Comparison of ENCODE assay signal across 16 cellular contexts in genomic region chr2:46303822-46304221, GRCh38. TPM values are rescaled to one million over a fixed set of nuclear protein-coding genes. Genes with fewer than 3 reads are reported as not detected.
A peak's percentile ranks its signal among the peaks of the same experiment; 100 is the strongest.
DNase-seq lines count a peak whose midpoint lies in the region; ATAC-seq and TF ChIP-seq lines count a peak whose summit lies in the region.
"Had no signal": no experiment of that assay in that cellular context is flagged by ENCODE, and none has a peak within 500 bp of the region (broad histone marks: within the 10 kb centered on the region; RNA-seq: fewer than 3 reads in every experiment).

No MANE protein-coding gene starts in this region.

- H3K9me2 ChIP-seq in Loucy (replicated peaks; ENCODE audit: low read depth, low read length), result no peaks in the 10 kb centered on the region

- intact Hi-C loops in ascending aorta (cut with DNase I), result no loop called here
- intact Hi-C loops in left lung (cut with DNase I), result loop anchor here in 1 of 2 donors (10.0 kb wide), 1 partner anchor 51 kb away; no protein-coding TSS in a partner anchor
- intact Hi-C loops in stomach (cut with DNase I; ENCODE audit: low total_unique reads), result no loop called here

- no peak for DNase-seq in ascending aorta (ENCODE audit: low spot score in 2 of 2)
- no peak for DNase-seq in left lung
- no peak for DNase-seq in stomach
- DNase-seq in NCI-H526 (lab: John Stamatoyannopoulos, UW), result no peak
- no peak for DNase-seq in RPMI8226
- no peak for DNase-seq in COR-L47 (lab: John Stamatoyannopoulos, UW)
- DNase-seq: activated gamma-delta T cell, aorta, foreskin melanocyte, NCI-H1048, NCI-H510A treated with DMSO at 0.1 percent for 48 hours, testis, WERI-Rb-1 had no signal

- no peak for ATAC-seq in left lung
- ATAC-seq: GM23338 had no signal

- H2AFZ ChIP-seq in Loucy (ENCODE audit: low read length), result no peak overlapping the region
- H2AFZ ChIP-seq: GM23338 had no signal

- H3K4me3 ChIP-seq in Loucy (ENCODE audit: low read length, poor library complexity, severe bottlenecking) (peak overlapping the region; percentile 46), ascending aorta (peak overlapping the region in 1 of 2 donors; percentile 26), left lung (no peak overlapping the region), stomach (no peak overlapping the region)
- H3K4me3 ChIP-seq: GM23338, testis had no signal

- H3K27ac ChIP-seq in ascending aorta (peak overlapping the region; percentile 5 to 46), left lung (peak overlapping the region; percentile 74 to 75), stomach (peak overlapping the region in 4 of 5 donors; percentile 6 to 65 (median 50))
- H3K27ac ChIP-seq: epithelial cell of prostate, testis, WERI-Rb-1 had no signal

- WGBS in stomach, 5 donors, result 66 to 84% (median 71%) methylated on average over 5 of the region's 5 CpGs

- H3K27me3 ChIP-seq in Loucy (ENCODE audit: insufficient read depth, low read length, poor library complexity, severe bottlenecking) (peaks cover under 1% of the 10 kb centered on the region), ascending aorta (no peaks in the 10 kb centered on the region), left lung (peaks cover 0 to 29% of the 10 kb centered on the region in 2 donors), stomach (peaks cover 0 to 19% (median 0%) of the 10 kb centered on the region in 3 donors)
- H3K27me3 ChIP-seq: testis had no signal

- H3F3A ChIP-seq in Loucy (ENCODE audit: low read depth), result no peaks in the 10 kb centered on the region

- H3K79me2 ChIP-seq in Loucy (ENCODE audit: insufficient read depth, low read length), result peaks cover 84% of the 10 kb centered on the region

- no peak for TF ChIP-seq CTCF in Loucy (conservative IDR thresholded peaks at IDR 0.05; ENCODE audit: low read length)
- TF ChIP-seq CTCF in ascending aorta (IDR thresholded peaks at IDR 0.05), result no peak
- TF ChIP-seq CTCF in left lung (IDR thresholded peaks at IDR 0.05), result no peak
- TF ChIP-seq CTCF in stomach (IDR thresholded peaks at IDR 0.05), result no peak

- peaks cover 5% of the 10 kb centered on the region for H4K20me1 ChIP-seq in Loucy (ENCODE audit: insufficient read depth, low read length, poor library complexity, severe bottlenecking)

- no peak for TF ChIP-seq EP300 in stomach (IDR thresholded peaks at IDR 0.05)

- peak overlapping the region; percentile 15 for H3K9ac ChIP-seq in Loucy (ENCODE audit: low read depth, low read length, poor library complexity, severe bottlenecking)

- peaks cover 86% of the 10 kb centered on the region for H3K4me1 ChIP-seq in Loucy (ENCODE audit: insufficient read depth, low read length, poor library complexity, severe bottlenecking)
- H3K4me1 ChIP-seq in ascending aorta, result peaks cover 23 to 65% of the 10 kb centered on the region in 2 donors
- peaks cover 57 to 81% of the 10 kb centered on the region in 2 donors for H3K4me1 ChIP-seq in left lung
- H3K4me1 ChIP-seq in stomach, result peaks cover 65 to 98% (median 77%) of the 10 kb centered on the region in 4 donors

- H3K36me3 ChIP-seq in Loucy (ENCODE audit: insufficient read depth, low read length) (no peaks in the 10 kb centered on the region), ascending aorta (no peaks in the 10 kb centered on the region), left lung (no peaks in the 10 kb centered on the region), stomach (no peaks in the 10 kb centered on the region)
- H3K36me3 ChIP-seq: WERI-Rb-1 had no signal

- no peak for TF ChIP-seq POLR2A in stomach (IDR thresholded peaks at IDR 0.05)

- H3K9me3 ChIP-seq in Loucy (ENCODE audit: insufficient read depth, low read depth, low read length) (no peaks in the 10 kb centered on the region), ascending aorta (no peaks in the 10 kb centered on the region), left lung (no peaks in the 10 kb centered on the region), stomach (no peaks in the 10 kb centered on the region)
- H3K9me3 ChIP-seq: testis had no signal

- peak overlapping the region; percentile 69 for H3K4me2 ChIP-seq in Loucy (ENCODE audit: low read depth, low read length, poor library complexity, severe bottlenecking)

RNA-seq across cellular contexts. Expression of gene EPAS1, which starts 6.6 kb away (rescaled TPM):
- total RNA-seq in ascending aorta, result 1,738 TPM
- total RNA-seq in left lung, result 100 to 1,000 TPM; 590 to 962 TPM
- total RNA-seq in stomach, result 100 to 1,000 TPM in 4 of 5 donors, 10 to 100 TPM in 1; 69.0 to 217 (median 156) TPM
- 10 to 100 TPM; 35.1 to 82.6 (median 47.1) TPM for polyA plus RNA-seq in stomach
